Comparison of ENCODE assay signal across 8 cellular contexts in genomic region chr9:21994526-21994995, GRCh38. TPM values are rescaled to one million over a fixed set of nuclear protein-coding genes. Genes with fewer than 3 reads are reported as not detected.
DNase-seq lines count a peak whose midpoint lies in the region; ATAC-seq lines count a peak whose summit lies in the region.

CDKN2B-AS1 (plus strand) TSS chr9:21994791.

- H2AFZ ChIP-seq in mesenchymal stem cell (ENCODE audit: low read depth, low read length), result peak within 1 kb of the TSS; percentile 98

- peak within 1 kb of the TSS; percentile 80 for H3K27ac ChIP-seq in effector memory CD4-positive, alpha-beta T cell (ENCODE audit: insufficient read depth, low read length, poor library complexity, severe bottlenecking)
- H3K27ac ChIP-seq in mesenchymal stem cell (ENCODE audit: low read length, poor library complexity, severe bottlenecking) (peak within 1 kb of the TSS; percentile 95), thymus (ENCODE audit: low read depth) (peak within 1 kb of the TSS; percentile 74)

- peaks cover 17% of the 10 kb centered on the region for H3K79me1 ChIP-seq in mesenchymal stem cell (replicated peaks; ENCODE audit: low read length, poor library complexity, severe bottlenecking)

- H3K36me3 ChIP-seq in effector memory CD4-positive, alpha-beta T cell (ENCODE audit: control insufficient read depth, insufficient read depth, low read length), result no peaks in the 10 kb centered on the region
- H3K36me3 ChIP-seq in mesenchymal stem cell (ENCODE audit: control insufficient read depth in 1 of 2, insufficient read depth in 2 of 2, low read depth in 1 of 2, low read length in 2 of 2) (peaks cover 0 to 2% of the 10 kb centered on the region in 2 experiments), thymus (ENCODE audit: control insufficient read depth, insufficient read depth) (no peaks in the 10 kb centered on the region)

- H3K14ac ChIP-seq in mesenchymal stem cell (ENCODE audit: low read length in 2 of 2), result peak within 1 kb of the TSS; percentile 9 to 97

- peaks cover 5% of the 10 kb centered on the region for H3K27me3 ChIP-seq in effector memory CD4-positive, alpha-beta T cell (replicated peaks; ENCODE audit: control insufficient read depth, insufficient read depth, low read length, poor library complexity, severe bottlenecking)
- no peaks in the 10 kb centered on the region for H3K27me3 ChIP-seq in mesenchymal stem cell (ENCODE audit: control insufficient read depth in 1 of 2, insufficient read depth in 1 of 2, low read length in 2 of 2)
- H3K27me3 ChIP-seq in thymus (ENCODE audit: control insufficient read depth, insufficient read depth), result peaks cover 25% of the 10 kb centered on the region

- H3K4me2 ChIP-seq in mesenchymal stem cell (ENCODE audit: low read length, poor library complexity, severe bottlenecking), result peak within 1 kb of the TSS; percentile 95

- DNase-seq in stimulated activated CD4-positive, alpha-beta T cell treated with anti-CD3 and anti-CD28 coated beads, Interleukin-2, amount 100 ng/mL, for 24 hours, result peak; percentile 49 to 51
- DNase-seq in stimulated activated CD4-positive, alpha-beta T cell treated with anti-CD3 and anti-CD28 coated beads, Interleukin-1b, Interleukin-23, amount 100 ng/mL, for 48 hours, result no peak
- DNase-seq in NCI-H1105 treated with DMSO at 0.1 percent for 48 hours (lab: John Stamatoyannopoulos, UW) (peak; percentile 90), T-helper 22 cell (ENCODE audit: low read depth) (peak; percentile 36), mesenchymal stem cell (peak; percentile 89)
- DNase-seq in effector memory CD4-positive, alpha-beta T cell, result peak in 2 of 3 donors; percentile 32 to 41

- peak within 1 kb of the TSS; percentile 34 to 89 for H3K23ac ChIP-seq in mesenchymal stem cell (ENCODE audit: low read length in 2 of 2)

- H2BK12ac ChIP-seq in mesenchymal stem cell (ENCODE audit: low read length in 2 of 2), result peak within 1 kb of the TSS; percentile 53 to 98

- 0% methylated on average over 33 of the region's 44 CpGs for WGBS in mesenchymal stem cell
- WGBS in thymus, result under 1% methylated on average over 44 of the region's 44 CpGs

- no peaks in the 10 kb centered on the region for H3K9me3 ChIP-seq in effector memory CD4-positive, alpha-beta T cell (ENCODE audit: control insufficient read depth, low read length)
- H3K9me3 ChIP-seq in mesenchymal stem cell (ENCODE audit: control insufficient read depth, low read length) (no peaks in the 10 kb centered on the region), thymus (ENCODE audit: control insufficient read depth) (no peaks in the 10 kb centered on the region)

- ATAC-seq in HG02763 (IDR thresholded peaks at IDR 0.05; ENCODE audit: unreplicated experiment), result peak; percentile 38

- peak within 1 kb of the TSS; percentile 96 for H3K9ac ChIP-seq in mesenchymal stem cell (ENCODE audit: low read length)

- H2BK15ac ChIP-seq in mesenchymal stem cell (ENCODE audit: low read depth, poor library complexity, severe bottlenecking), result peak within 1 kb of the TSS; percentile 86

- H4K8ac ChIP-seq in mesenchymal stem cell (ENCODE audit: low read length), result peak within 1 kb of the TSS; percentile 98

- H2BK120ac ChIP-seq in mesenchymal stem cell (ENCODE audit: low read depth, low read length), result peak within 1 kb of the TSS; percentile 79

- H3K4me1 ChIP-seq in effector memory CD4-positive, alpha-beta T cell (ENCODE audit: control insufficient read depth, insufficient read depth, low read length, poor library complexity, severe bottlenecking), result peaks cover 9% of the 10 kb centered on the region
- H3K4me1 ChIP-seq in mesenchymal stem cell (ENCODE audit: control insufficient read depth, insufficient read depth, low read depth, low read length), result peaks cover 14% of the 10 kb centered on the region
- H3K4me1 ChIP-seq in thymus (ENCODE audit: control insufficient read depth, insufficient read depth, low read length), result peaks cover 20% of the 10 kb centered on the region

- H2AK5ac ChIP-seq in mesenchymal stem cell (ENCODE audit: low read length, severe bottlenecking), result peak within 1 kb of the TSS; percentile 59

- H2BK5ac ChIP-seq in mesenchymal stem cell (ENCODE audit: low read depth, low read length, poor library complexity, severe bottlenecking), result peak within 1 kb of the TSS; percentile 89

- peak within 1 kb of the TSS; percentile 100 for H3K4me3 ChIP-seq in effector memory CD4-positive, alpha-beta T cell (ENCODE audit: insufficient read depth, low read depth, low read length, poor library complexity, severe bottlenecking)
- H3K4me3 ChIP-seq in mesenchymal stem cell (ENCODE audit: insufficient read depth in 1 of 2, low read depth in 1 of 2, low read length in 2 of 2) (peak within 1 kb of the TSS; percentile 93 to 96), thymus (ENCODE audit: low read length) (peak within 1 kb of the TSS; percentile 91)

- H4K91ac ChIP-seq in mesenchymal stem cell (ENCODE audit: low read length), result peak within 1 kb of the TSS; percentile 92

- H3K18ac ChIP-seq in mesenchymal stem cell (ENCODE audit: low read depth in 1 of 2, low read length in 2 of 2), result peak within 1 kb of the TSS; percentile 94 to 99

- peak within 1 kb of the TSS; percentile 91 to 98 for H3K4ac ChIP-seq in mesenchymal stem cell (ENCODE audit: low read depth in 1 of 2, low read length in 2 of 2)

RNA-seq across cellular contexts. Expression of gene CDKN2B-AS1, which starts in this region (rescaled TPM):
- polyA plus RNA-seq in mesenchymal stem cell (2013, experiment 1 of 2), result 1.4 TPM
- polyA plus RNA-seq in mesenchymal stem cell (2013, experiment 2 of 2), result 1.9 TPM
- polyA plus RNA-seq in thymus, result 1.2 TPM
